16 cellular contexts compared by ENCODE assay signal in genomic region chr7:152871005-152871677, GRCh38.
DNase-seq lines count a peak whose midpoint lies in the region; ATAC-seq, FAIRE-seq and TF ChIP-seq lines count a peak whose summit lies in the region.
"Had no signal": no experiment of that assay in that cellular context is flagged by ENCODE, and none has a peak within 500 bp of the region (broad histone marks: within the 10 kb centered on the region; RNA-seq: fewer than 3 reads in every experiment).

No MANE protein-coding gene starts in this region.

- H3K4me1 ChIP-seq in K562 (replicated peaks in 1 of 2; ENCODE audit: control insufficient read depth in 2 of 2, insufficient read depth in 2 of 2, low read length in 2 of 2) (peaks cover 0 to 5% of the 10 kb centered on the region in 2 experiments; a peak in 1 of 5 replicates), kidney (ENCODE audit: control insufficient read depth in 1 of 2, insufficient read depth in 1 of 2, low read depth in 1 of 2, low read length in 2 of 2) (no peaks in the 10 kb centered on the region)
- H3K4me1 ChIP-seq: A549, BE2C, HAP-1 had no signal

- WGBS in K562 (ENCODE audit: insufficient coverage, low coverage, missing lambda C conversion rate), result 52% methylated on average over 19 of the region's 19 CpGs

- no peak overlapping the region for H3K27ac ChIP-seq in K562 (ENCODE audit: extremely low read depth, low read depth, low read length)
- H3K27ac ChIP-seq in kidney (ENCODE audit: low read depth in 2 of 2, low read length in 2 of 2), result no peak overlapping the region
- H3K27ac ChIP-seq: A549, C4-2B had no signal

- no TSS peak for BruUV-seq in K562 (replicated peaks; lab: Mats Ljungman, UMichigan)

- no peak overlapping the region for H3K4me2 ChIP-seq in K562 (ENCODE audit: insufficient read depth, low read length)
- H3K4me2 ChIP-seq: A549, GM23338 had no signal

- peaks cover 0 to 6% of the 10 kb centered on the region in 2 experiments; a peak in 1 of 5 replicates for H3K27me3 ChIP-seq in K562 (ENCODE audit: control insufficient read depth in 2 of 2, insufficient read depth in 2 of 2, low read length in 2 of 2)
- H3K27me3 ChIP-seq: BE2C had no signal

- TF ChIP-seq POLR2A in K562 (conservative IDR thresholded peaks at IDR 0.05), result no peak

- TF ChIP-seq RAD21 in K562 (CRISPR knock-in tag; conservative IDR thresholded peaks at IDR 0.05 in 1 of 2, IDR thresholded peaks at IDR 0.05 in 1 of 2), result no peak

- TF ChIP-seq EP300 in K562 (IDR thresholded peaks at IDR 0.05; ENCODE audit: low read length), result no peak

- H3K9ac ChIP-seq in K562 (ENCODE audit: insufficient read depth in 1 of 2, low read depth in 2 of 2, low read length in 2 of 2), result no peak overlapping the region
- no peak overlapping the region for H3K9ac ChIP-seq in kidney (ENCODE audit: low read length in 2 of 2)

- in situ Hi-C loops in K562 (cut with MboI), result no loop called here

- H3K4me3 ChIP-seq in K562 (no peak overlapping the region), kidney (ENCODE audit: low read length in 2 of 2) (no peak overlapping the region)
- H3K4me3 ChIP-seq: A549, GM12878, GM23338, HAP-1 had no signal

- H4K20me1 ChIP-seq in K562 (replicated peaks; ENCODE audit: control insufficient read depth, insufficient read depth, low read length), result 0 out of 2 replicates have a peak, but pooled peaks cover 3% of the 10 kb centered on the region

- H3K9me3 Mint-ChIP-seq in stimulated activated memory B cell treated with anti-CD40 and anti-IgM and Interleukin-4, amounts not matched to agents 10 μg/mL and 1 μg/mL and 100 μg/mL, for 72 hours, result no peaks in the 10 kb centered on the region
- no peaks in the 10 kb centered on the region for H3K9me3 Mint-ChIP-seq in activated CD8-positive, alpha-beta T cell treated with anti-CD3 and anti-CD28 coated beads, Interleukin-2, amount 10 ng/mL, durations not matched to agents 7 days and 5 days (ENCODE audit: insufficient read depth)
- H3K9me3 Mint-ChIP-seq: GM23338 had no signal

- no peak for FAIRE-seq in K562 (lab: Jason Lieb, UNC)
- FAIRE-seq in kidney (lab: Jason Lieb, UNC), result no peak
- FAIRE-seq: A549, GM12878, GM18507 had no signal

- no peak overlapping the region for H3K27ac Mint-ChIP-seq in stimulated activated memory B cell treated with anti-CD40 and anti-IgM and Interleukin-4, amounts not matched to agents 10 μg/mL and 1 μg/mL and 100 μg/mL, for 72 hours
- no peak overlapping the region for H3K27ac Mint-ChIP-seq in activated CD8-positive, alpha-beta T cell treated with anti-CD3 and anti-CD28 coated beads, Interleukin-2, amount 10 ng/mL, durations not matched to agents 7 days and 5 days
- H3K27ac Mint-ChIP-seq: CD4-positive, alpha-beta memory T cell; GM23338 had no signal

- no peaks in the 10 kb centered on the region for H3K79me2 ChIP-seq in K562 (ENCODE audit: control insufficient read depth, insufficient read depth, low read length)

- H3K9me1 ChIP-seq in K562 (ENCODE audit: control insufficient read depth, insufficient read depth, low read length), result no peaks in the 10 kb centered on the region

- H3K36me3 Mint-ChIP-seq in stimulated activated memory B cell treated with anti-CD40 and anti-IgM and Interleukin-4, amounts not matched to agents 10 μg/mL and 1 μg/mL and 100 μg/mL, for 72 hours, result peaks cover 30% of the 10 kb centered on the region
- no peaks in the 10 kb centered on the region for H3K36me3 Mint-ChIP-seq in activated CD8-positive, alpha-beta T cell treated with anti-CD3 and anti-CD28 coated beads, Interleukin-2, amount 10 ng/mL, durations not matched to agents 7 days and 5 days (ENCODE audit: low read depth)

- CTCF ChIA-PET in K562 (lab: Yijun Ruan, JAX; ENCODE audit: low intra/inter-chr PET ratio), result no interaction called here
- CTCF ChIA-PET in activated CD8-positive, alpha-beta T cell treated with anti-CD3 and anti-CD28 coated beads, Interleukin-2, amount 10 ng/mL, durations not matched to agents 7 days and 5 days (lab: Charles Lee), result no interaction called here

- POLR2A ChIA-PET in K562 (lab: Yijun Ruan, JAX), result interaction anchor here (0.7 to 1.4 kb wide), 2 partner anchors 8 to 25 kb away, joined by 3 to 5 read pairs; no protein-coding TSS in a partner anchor
- POLR2A ChIA-PET in activated CD8-positive, alpha-beta T cell treated with anti-CD3 and anti-CD28 coated beads, Interleukin-2, amount 10 ng/mL, durations not matched to agents 7 days and 5 days (lab: Charles Lee), result no interaction called here

- H3K4me3 Mint-ChIP-seq in stimulated activated memory B cell treated with anti-CD40 and anti-IgM and Interleukin-4, amounts not matched to agents 10 μg/mL and 1 μg/mL and 100 μg/mL, for 72 hours, result no peak overlapping the region
- no peak overlapping the region for H3K4me3 Mint-ChIP-seq in activated CD8-positive, alpha-beta T cell treated with anti-CD3 and anti-CD28 coated beads, Interleukin-2, amount 10 ng/mL, durations not matched to agents 7 days and 5 days
- H3K4me3 Mint-ChIP-seq: CD4-positive, alpha-beta memory T cell; GM23338 had no signal

- TF ChIP-seq CTCF in K562 (IDR thresholded peaks at IDR 0.05 in 2 of 3, conservative IDR thresholded peaks at IDR 0.05 in 1 of 3; ENCODE audit: insufficient read depth in 2 of 3, low read depth in 1 of 3, low read length in 3 of 3), result no peak
- TF ChIP-seq CTCF in kidney (IDR thresholded peaks at IDR 0.05; ENCODE audit: borderline replicate concordance, extremely low read depth, insufficient read depth), result no peak

- DNase-seq in activated effector memory CD4-positive, alpha-beta T cell treated with anti-CD3 and anti-CD28 coated beads, Interleukin-2, amount 50 U/mL, for 16 hours, result peak; percentile 41
- no peak for DNase-seq in activated effector memory CD4-positive, alpha-beta T cell treated with Interleukin-2 at 50 U/mL for 16 hours
- no peak for DNase-seq in K562 (ENCODE audit: extremely low read depth in 1 of 4, low spot score in 3 of 4)
- peak; percentile 53 for DNase-seq in kidney
- no peak for DNase-seq in activated CD8-positive, alpha-beta T cell treated with anti-CD3 and anti-CD28 coated beads, Interleukin-2, amount 10 ng/mL, durations not matched to agents 7 days and 5 days
- DNase-seq: BE2C; CD4-positive, alpha-beta memory T cell; DMS79 had no signal

- H3K36me3 ChIP-seq in K562 (ENCODE audit: control insufficient read depth, insufficient read depth, low read length) (no peaks in the 10 kb centered on the region), kidney (ENCODE audit: control insufficient read depth in 1 of 2, insufficient read depth in 2 of 2, low read length in 2 of 2) (no peaks in the 10 kb centered on the region)
- H3K36me3 ChIP-seq: BE2C, HAP-1 had no signal

- H2AFZ ChIP-seq in K562 (ENCODE audit: low read depth, low read length), result no peak overlapping the region
- H2AFZ ChIP-seq: GM23338 had no signal

- no peaks in the 10 kb centered on the region for H3K4me1 Mint-ChIP-seq in stimulated activated memory B cell treated with anti-CD40 and anti-IgM and Interleukin-4, amounts not matched to agents 10 μg/mL and 1 μg/mL and 100 μg/mL, for 72 hours
- H3K4me1 Mint-ChIP-seq in activated CD8-positive, alpha-beta T cell treated with anti-CD3 and anti-CD28 coated beads, Interleukin-2, amount 10 ng/mL, durations not matched to agents 7 days and 5 days (ENCODE audit: low read depth), result no peaks in the 10 kb centered on the region
- H3K4me1 Mint-ChIP-seq: GM23338 had no signal

- H3K27me3 Mint-ChIP-seq in stimulated activated memory B cell treated with anti-CD40 and anti-IgM and Interleukin-4, amounts not matched to agents 10 μg/mL and 1 μg/mL and 100 μg/mL, for 72 hours, result no peaks in the 10 kb centered on the region
- no peaks in the 10 kb centered on the region for H3K27me3 Mint-ChIP-seq in activated CD8-positive, alpha-beta T cell treated with anti-CD3 and anti-CD28 coated beads, Interleukin-2, amount 10 ng/mL, durations not matched to agents 7 days and 5 days (ENCODE audit: low read depth)
- H3K27me3 Mint-ChIP-seq: CD4-positive, alpha-beta memory T cell had no signal

- intact Hi-C loops in K562 (cut with micrococcal nuclease), result no loop called here
- intact Hi-C loops in kidney (cut with DNase I), result no loop called here

- ATAC-seq in K562, result no peak; the same call in 2 of the 3 replicates
- peak; percentile 25 for ATAC-seq in stimulated activated memory B cell treated with anti-CD40 and anti-IgM and Interleukin-4, amounts not matched to agents 10 μg/mL and 1 μg/mL and 100 μg/mL, for 72 hours
- ATAC-seq in GM21528 (IDR thresholded peaks at IDR 0.05; ENCODE audit: low FRiP score, unreplicated experiment), result no peak
- no peak for ATAC-seq in activated CD8-positive, alpha-beta T cell treated with anti-CD3 and anti-CD28 coated beads, Interleukin-2, amount 10 ng/mL, durations not matched to agents 7 days and 5 days
- ATAC-seq: GM12878, GM23338 had no signal

- no peaks in the 10 kb centered on the region for H3K9me3 ChIP-seq in K562 (replicated peaks; ENCODE audit: control insufficient read depth, insufficient read depth, low read depth, low read length)
- H3K9me3 ChIP-seq in kidney (ENCODE audit: control insufficient read depth in 1 of 2, low read length in 2 of 2), result no peaks in the 10 kb centered on the region
- H3K9me3 ChIP-seq: A549, BE2C, HAP-1 had no signal

TF ChIP-seq in K562, 482 proteins besides CTCF, POLR2A, EP300 and RAD21:
- no peak for TF ChIP-seq THAP7 (CRISPR knock-in tag; IDR thresholded peaks at IDR 0.05)
- 0 out of 2 replicates have a peak, but pooled peaks have one; percentile 29 for TF ChIP-seq POLR2G (IDR thresholded peaks at IDR 0.05; ENCODE audit: low read depth, low read length)

Comparison
In these comparisons a context has a peak if more than half of its experiments do, and no peak if none do; other contexts are left out.
1. DNase-seq: peak in activated effector memory CD4-positive, alpha-beta T cell treated with anti-CD3 and anti-CD28 coated beads, Interleukin-2, amount 50 U/mL, for 16 hours (single experiment) and kidney (single experiment); none in activated effector memory CD4-positive, alpha-beta T cell treated with Interleukin-2 at 50 U/mL for 16 hours (single experiment), K562 (0 of 4) and activated CD8-positive, alpha-beta T cell treated with anti-CD3 and anti-CD28 coated beads, Interleukin-2, amount 10 ng/mL, durations not matched to agents 7 days and 5 days (single experiment).